Comparison of ENCODE assay signal across 1 cellular context in the genomic region with DNA sequence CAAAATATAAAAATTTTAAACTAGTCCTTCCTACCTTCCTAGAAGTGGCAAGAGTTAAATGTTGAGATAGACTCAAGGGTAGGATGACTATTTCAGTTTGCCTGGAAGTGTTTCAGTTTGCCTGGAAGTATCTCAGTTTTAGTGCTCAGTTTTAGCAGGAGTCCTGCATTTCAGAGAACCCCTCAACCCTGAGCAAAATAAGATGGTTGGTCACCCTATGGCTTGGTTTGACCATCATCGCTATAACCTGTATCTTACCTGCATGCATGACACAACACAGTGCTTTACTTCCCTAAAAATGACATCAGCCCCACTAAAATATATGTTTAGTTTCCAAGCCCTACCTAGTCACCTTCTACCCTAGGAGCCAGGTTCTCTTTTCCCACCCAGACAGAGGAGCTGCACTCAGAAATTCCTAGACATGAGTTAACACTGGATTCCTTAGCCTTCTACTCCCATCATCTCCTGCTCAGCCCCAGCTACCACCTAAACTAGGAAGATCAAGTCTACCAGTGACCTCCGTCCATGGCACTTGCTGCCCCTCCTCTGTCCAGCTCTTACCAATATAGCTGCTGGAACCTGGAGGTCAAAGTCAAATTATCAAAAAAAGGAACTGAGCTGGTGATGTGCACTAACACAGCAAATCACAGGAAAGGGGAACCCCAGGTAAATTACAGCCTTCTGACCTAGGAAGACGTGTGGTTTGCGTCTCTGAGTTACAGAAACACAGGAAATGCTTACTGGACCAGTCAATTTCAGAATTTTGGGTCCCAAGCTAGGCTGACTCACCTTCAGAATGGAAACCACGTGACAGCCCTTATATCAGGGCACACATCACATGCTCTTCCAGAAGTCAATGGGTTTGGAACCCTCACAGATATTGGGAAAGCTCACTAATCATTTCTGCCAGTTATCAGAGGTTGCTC.
TF ChIP-seq lines count a peak whose summit lies in the region.

No MANE protein-coding gene starts in this region.

TF ChIP-seq in GM23338, 12 proteins besides CTCF, POLR2A, EP300 and RAD21 (continued from another document):
- TF ChIP-seq, protein P1, sequence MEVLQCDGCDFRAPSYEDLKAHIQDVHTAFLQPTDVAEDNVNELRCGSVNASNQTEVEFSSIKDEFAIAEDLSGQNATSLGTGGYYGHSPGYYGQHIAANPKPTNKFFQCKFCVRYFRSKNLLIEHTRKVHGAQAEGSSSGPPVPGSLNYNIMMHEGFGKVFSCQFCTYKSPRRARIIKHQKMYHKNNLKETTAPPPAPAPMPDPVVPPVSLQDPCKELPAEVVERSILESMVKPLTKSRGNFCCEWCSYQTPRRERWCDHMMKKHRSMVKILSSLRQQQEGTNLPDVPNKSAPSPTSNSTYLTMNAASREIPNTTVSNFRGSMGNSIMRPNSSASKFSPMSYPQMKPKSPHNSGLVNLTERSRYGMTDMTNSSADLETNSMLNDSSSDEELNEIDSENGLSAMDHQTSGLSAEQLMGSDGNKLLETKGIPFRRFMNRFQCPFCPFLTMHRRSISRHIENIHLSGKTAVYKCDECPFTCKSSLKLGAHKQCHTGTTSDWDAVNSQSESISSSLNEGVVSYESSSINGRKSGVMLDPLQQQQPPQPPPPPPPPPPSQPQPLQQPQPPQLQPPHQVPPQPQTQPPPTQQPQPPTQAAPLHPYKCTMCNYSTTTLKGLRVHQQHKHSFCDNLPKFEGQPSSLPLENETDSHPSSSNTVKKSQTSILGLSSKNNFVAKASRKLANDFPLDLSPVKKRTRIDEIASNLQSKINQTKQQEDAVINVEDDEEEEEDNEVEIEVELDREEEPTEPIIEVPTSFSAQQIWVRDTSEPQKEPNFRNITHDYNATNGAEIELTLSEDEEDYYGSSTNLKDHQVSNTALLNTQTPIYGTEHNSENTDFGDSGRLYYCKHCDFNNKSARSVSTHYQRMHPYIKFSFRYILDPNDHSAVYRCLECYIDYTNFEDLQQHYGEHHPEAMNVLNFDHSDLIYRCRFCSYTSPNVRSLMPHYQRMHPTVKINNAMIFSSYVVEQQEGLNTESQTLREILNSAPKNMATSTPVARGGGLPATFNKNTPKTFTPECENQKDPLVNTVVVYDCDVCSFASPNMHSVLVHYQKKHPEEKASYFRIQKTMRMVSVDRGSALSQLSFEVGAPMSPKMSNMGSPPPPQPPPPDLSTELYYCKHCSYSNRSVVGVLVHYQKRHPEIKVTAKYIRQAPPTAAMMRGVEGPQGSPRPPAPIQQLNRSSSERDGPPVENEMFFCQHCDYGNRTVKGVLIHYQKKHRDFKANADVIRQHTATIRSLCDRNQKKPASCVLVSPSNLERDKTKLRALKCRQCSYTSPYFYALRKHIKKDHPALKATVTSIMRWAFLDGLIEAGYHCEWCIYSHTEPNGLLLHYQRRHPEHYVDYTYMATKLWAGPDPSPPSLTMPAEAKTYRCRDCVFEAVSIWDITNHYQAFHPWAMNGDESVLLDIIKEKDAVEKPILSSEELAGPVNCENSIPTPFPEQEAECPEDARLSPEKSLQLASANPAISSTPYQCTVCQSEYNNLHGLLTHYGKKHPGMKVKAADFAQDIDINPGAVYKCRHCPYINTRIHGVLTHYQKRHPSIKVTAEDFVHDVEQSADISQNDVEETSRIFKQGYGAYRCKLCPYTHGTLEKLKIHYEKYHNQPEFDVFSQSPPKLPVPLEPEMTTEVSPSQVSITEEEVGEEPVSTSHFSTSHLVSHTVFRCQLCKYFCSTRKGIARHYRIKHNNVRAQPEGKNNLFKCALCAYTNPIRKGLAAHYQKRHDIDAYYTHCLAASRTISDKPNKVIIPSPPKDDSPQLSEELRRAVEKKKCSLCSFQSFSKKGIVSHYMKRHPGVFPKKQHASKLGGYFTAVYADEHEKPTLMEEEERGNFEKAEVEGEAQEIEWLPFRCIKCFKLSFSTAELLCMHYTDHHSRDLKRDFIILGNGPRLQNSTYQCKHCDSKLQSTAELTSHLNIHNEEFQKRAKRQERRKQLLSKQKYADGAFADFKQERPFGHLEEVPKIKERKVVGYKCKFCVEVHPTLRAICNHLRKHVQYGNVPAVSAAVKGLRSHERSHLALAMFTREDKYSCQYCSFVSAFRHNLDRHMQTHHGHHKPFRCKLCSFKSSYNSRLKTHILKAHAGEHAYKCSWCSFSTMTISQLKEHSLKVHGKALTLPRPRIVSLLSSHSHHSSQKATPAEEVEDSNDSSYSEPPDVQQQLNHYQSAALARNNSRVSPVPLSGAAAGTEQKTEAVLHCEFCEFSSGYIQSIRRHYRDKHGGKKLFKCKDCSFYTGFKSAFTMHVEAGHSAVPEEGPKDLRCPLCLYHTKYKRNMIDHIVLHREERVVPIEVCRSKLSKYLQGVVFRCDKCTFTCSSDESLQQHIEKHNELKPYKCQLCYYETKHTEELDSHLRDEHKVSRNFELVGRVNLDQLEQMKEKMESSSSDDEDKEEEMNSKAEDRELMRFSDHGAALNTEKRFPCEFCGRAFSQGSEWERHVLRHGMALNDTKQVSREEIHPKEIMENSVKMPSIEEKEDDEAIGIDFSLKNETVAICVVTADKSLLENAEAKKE (CRISPR knock-in tag; IDR thresholded peaks at IDR 0.05), result no peak
- TF ChIP-seq CREB1 (CRISPR knock-in tag; IDR thresholded peaks at IDR 0.05; ENCODE audit: low read depth) (no peak), POLR2AphosphoS5 (IDR thresholded peaks at IDR 0.05; ENCODE audit: low read depth) (no peak), EZH2phosphoT487 (IDR thresholded peaks at IDR 0.05; ENCODE audit: unreplicated experiment) (no peak)
